7 cellular contexts compared by ENCODE assay signal in the genomic region with DNA sequence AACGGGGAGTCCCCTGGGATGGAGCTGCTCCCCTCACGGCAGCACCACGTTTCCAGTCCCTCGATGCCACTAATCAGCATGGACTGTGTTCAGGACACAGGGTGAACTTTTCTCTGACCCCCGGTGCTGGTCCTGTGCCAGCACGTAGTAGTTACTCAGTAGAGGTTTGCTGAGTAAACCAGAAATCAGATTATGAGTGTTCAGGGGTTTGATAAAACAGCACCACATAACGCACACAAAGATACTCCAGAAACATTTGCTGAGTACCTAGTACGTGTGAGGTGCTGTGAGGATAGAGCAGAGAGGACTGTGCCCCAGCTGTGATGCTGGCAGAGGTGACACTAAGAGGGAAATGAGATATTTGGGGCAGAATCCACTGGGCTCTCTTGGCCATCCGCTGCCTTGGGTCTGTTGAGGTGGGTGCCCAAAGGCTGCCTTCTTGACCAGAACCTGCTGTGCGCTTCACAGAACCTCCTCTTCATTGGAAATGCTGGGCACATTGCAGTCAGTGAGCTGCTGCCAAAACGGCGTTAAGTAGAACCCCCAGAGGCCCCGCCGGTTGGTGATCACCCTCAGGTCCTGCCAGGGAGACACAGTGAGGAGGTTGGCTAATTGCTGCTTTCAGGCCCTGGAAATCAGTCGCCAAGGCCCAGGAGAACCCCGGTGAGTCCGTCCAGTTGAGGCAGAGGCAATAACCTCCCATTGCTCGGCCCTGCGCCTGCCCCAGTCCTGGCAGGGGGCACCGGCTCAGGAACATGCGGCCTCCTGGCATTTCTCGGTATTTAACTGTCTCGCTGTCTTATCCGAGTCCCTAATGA. TPM values are rescaled to one million over a fixed set of nuclear protein-coding genes. Genes with fewer than 3 reads are reported as not detected.
DNase-seq lines count a peak whose midpoint lies in the region; ATAC-seq and TF ChIP-seq lines count a peak whose summit lies in the region.

No MANE protein-coding gene starts in this region.

- no peaks in the 10 kb centered on the region for H3K27me3 Mint-ChIP-seq in CD4-positive, alpha-beta memory T cell

- ATAC-seq in GM18502 (IDR thresholded peaks at IDR 0.05; ENCODE audit: poor library complexity, unreplicated experiment) (peak; percentile 60), GM19395 (IDR thresholded peaks at IDR 0.05; ENCODE audit: unreplicated experiment) (peak; percentile 50), HG03432 (IDR thresholded peaks at IDR 0.05; ENCODE audit: unreplicated experiment) (peak; percentile 65)

- H3K36me3 Mint-ChIP-seq in CD4-positive, alpha-beta memory T cell, result no peaks in the 10 kb centered on the region

- CTCF ChIA-PET in CD4-positive, alpha-beta memory T cell (lab: Charles Lee; ENCODE audit: partially characterized antibody), result no interaction called here

- no peaks in the 10 kb centered on the region for H3K27me3 ChIP-seq in osteoblast (ENCODE audit: insufficient read depth, low read length)
- no peaks in the 10 kb centered on the region for H3K27me3 ChIP-seq in CD4-positive, alpha-beta memory T cell (ENCODE audit: insufficient read depth, low read length)

- no peak overlapping the region for H3K4me3 Mint-ChIP-seq in CD4-positive, alpha-beta memory T cell

- no peak overlapping the region for H3K27ac ChIP-seq in osteoblast (ENCODE audit: low read depth, low read length)
- H3K27ac ChIP-seq in CD4-positive, alpha-beta memory T cell (ENCODE audit: low read depth, low read length), result no peak overlapping the region

- H3K4me3 ChIP-seq in osteoblast (ENCODE audit: insufficient read depth, low read length), result no peak overlapping the region
- H3K4me3 ChIP-seq in CD4-positive, alpha-beta memory T cell (ENCODE audit: low read length in 2 of 2), result no peak overlapping the region

- DNase-seq in osteoblast (ENCODE audit: insufficient read length, low spot score, missing footprints) (peak; percentile 84), cortex of kidney (lab: John Stamatoyannopoulos, UW) (no peak)
- DNase-seq in CD4-positive, alpha-beta memory T cell, result no peak
- DNase-seq in stimulated activated CD4-positive, alpha-beta T cell treated with anti-CD3 and anti-CD28 coated beads, Interleukin-1b, Interleukin-23, amount 100 ng/mL, for 48 hours, result no peak

- no peaks in the 10 kb centered on the region for H3K79me2 ChIP-seq in osteoblast (ENCODE audit: insufficient read depth, low read length)

- POLR2A ChIA-PET in CD4-positive, alpha-beta memory T cell (lab: Charles Lee; ENCODE audit: partially characterized antibody), result no interaction called here

- no peaks in the 10 kb centered on the region for H4K20me1 ChIP-seq in osteoblast (ENCODE audit: insufficient read depth, low read length)

- no peak overlapping the region for H2AFZ ChIP-seq in osteoblast (ENCODE audit: low read length)

- H3K4me2 ChIP-seq in osteoblast (ENCODE audit: insufficient read depth, low read length), result no peak overlapping the region

- no peaks in the 10 kb centered on the region for H3K9me3 Mint-ChIP-seq in CD4-positive, alpha-beta memory T cell

- H3K27ac Mint-ChIP-seq in CD4-positive, alpha-beta memory T cell, result peak overlapping the region in 2 of 7 donors; percentile 51 to 74

- intact Hi-C loops in CD4-positive, alpha-beta memory T cell (cut with micrococcal nuclease), result loop anchor here (10.0 kb wide), 1 partner anchor 396 kb away; no protein-coding TSS in a partner anchor

- no peak for TF ChIP-seq CTCF in osteoblast (IDR thresholded peaks at IDR 0.05; ENCODE audit: extremely low read depth, low read depth, low read length)

- peaks cover 4% of the 10 kb centered on the region for H3K4me1 ChIP-seq in osteoblast (ENCODE audit: insufficient read depth, low read length)
- H3K4me1 ChIP-seq in CD4-positive, alpha-beta memory T cell (ENCODE audit: insufficient read depth, low read length), result peaks cover 11% of the 10 kb centered on the region

- no peaks in the 10 kb centered on the region for H3K36me3 ChIP-seq in osteoblast (ENCODE audit: insufficient read depth, low read length)
- no peaks in the 10 kb centered on the region for H3K36me3 ChIP-seq in CD4-positive, alpha-beta memory T cell (ENCODE audit: insufficient read depth, low read length)

- peaks cover 1 to 14% (median 5%) of the 10 kb centered on the region in 4 donors for H3K4me1 Mint-ChIP-seq in CD4-positive, alpha-beta memory T cell

- no peaks in the 10 kb centered on the region for H3K9me3 ChIP-seq in osteoblast (ENCODE audit: low read depth, low read length)
- no peaks in the 10 kb centered on the region for H3K9me3 ChIP-seq in CD4-positive, alpha-beta memory T cell (ENCODE audit: control insufficient read depth in 1 of 2, low read length in 2 of 2)

RNA-seq across cellular contexts. Expression of a gene that starts 49.4 kb away (rescaled TPM):
- 0.29 and 0.36 TPM in 2 replicates for total RNA-seq in osteoblast
- total RNA-seq in CD4-positive, alpha-beta memory T cell, result under 1 TPM; 0.08 to 0.20 TPM
- under 1 TPM in 1 of 2 donors, not detected in 1; 0.02 TPM for polyA plus RNA-seq in CD4-positive, alpha-beta memory T cell
